In the genomic region with DNA sequence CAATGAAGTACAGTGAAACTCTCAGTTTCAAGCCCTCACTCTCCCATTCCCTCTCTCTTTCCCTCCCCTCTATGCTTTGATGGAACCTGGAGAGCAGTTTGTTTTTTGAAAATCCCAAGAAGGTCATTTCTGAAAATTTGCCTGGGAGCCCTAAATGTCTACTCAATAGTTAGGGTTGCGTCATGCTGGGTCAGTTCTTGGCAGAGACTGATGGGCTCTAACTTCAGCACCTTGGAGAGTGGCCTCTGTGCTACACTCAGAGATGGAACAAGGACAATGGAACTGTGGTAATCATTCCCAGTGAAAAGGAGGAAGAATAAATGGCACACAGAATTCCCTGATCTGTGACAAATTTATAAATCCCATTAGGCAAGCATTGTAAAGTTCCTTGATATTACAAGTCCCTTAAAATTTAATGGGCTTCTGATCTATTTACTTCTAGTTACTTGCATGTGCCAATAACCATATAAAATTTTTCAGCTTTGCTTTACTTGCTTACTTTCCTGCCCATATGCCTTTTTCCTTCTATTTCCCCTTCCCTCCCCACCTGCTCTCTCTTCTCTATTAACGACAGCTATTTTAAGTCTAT, we compare ENCODE assay signal across 2 cellular contexts.
TF ChIP-seq lines count a peak whose summit lies in the region.

No MANE protein-coding gene starts in this region.

TF ChIP-seq in K562, 482 proteins besides CTCF, POLR2A, EP300 and RAD21 (continued from another document and continues in another):
- TF ChIP-seq, protein P1, sequence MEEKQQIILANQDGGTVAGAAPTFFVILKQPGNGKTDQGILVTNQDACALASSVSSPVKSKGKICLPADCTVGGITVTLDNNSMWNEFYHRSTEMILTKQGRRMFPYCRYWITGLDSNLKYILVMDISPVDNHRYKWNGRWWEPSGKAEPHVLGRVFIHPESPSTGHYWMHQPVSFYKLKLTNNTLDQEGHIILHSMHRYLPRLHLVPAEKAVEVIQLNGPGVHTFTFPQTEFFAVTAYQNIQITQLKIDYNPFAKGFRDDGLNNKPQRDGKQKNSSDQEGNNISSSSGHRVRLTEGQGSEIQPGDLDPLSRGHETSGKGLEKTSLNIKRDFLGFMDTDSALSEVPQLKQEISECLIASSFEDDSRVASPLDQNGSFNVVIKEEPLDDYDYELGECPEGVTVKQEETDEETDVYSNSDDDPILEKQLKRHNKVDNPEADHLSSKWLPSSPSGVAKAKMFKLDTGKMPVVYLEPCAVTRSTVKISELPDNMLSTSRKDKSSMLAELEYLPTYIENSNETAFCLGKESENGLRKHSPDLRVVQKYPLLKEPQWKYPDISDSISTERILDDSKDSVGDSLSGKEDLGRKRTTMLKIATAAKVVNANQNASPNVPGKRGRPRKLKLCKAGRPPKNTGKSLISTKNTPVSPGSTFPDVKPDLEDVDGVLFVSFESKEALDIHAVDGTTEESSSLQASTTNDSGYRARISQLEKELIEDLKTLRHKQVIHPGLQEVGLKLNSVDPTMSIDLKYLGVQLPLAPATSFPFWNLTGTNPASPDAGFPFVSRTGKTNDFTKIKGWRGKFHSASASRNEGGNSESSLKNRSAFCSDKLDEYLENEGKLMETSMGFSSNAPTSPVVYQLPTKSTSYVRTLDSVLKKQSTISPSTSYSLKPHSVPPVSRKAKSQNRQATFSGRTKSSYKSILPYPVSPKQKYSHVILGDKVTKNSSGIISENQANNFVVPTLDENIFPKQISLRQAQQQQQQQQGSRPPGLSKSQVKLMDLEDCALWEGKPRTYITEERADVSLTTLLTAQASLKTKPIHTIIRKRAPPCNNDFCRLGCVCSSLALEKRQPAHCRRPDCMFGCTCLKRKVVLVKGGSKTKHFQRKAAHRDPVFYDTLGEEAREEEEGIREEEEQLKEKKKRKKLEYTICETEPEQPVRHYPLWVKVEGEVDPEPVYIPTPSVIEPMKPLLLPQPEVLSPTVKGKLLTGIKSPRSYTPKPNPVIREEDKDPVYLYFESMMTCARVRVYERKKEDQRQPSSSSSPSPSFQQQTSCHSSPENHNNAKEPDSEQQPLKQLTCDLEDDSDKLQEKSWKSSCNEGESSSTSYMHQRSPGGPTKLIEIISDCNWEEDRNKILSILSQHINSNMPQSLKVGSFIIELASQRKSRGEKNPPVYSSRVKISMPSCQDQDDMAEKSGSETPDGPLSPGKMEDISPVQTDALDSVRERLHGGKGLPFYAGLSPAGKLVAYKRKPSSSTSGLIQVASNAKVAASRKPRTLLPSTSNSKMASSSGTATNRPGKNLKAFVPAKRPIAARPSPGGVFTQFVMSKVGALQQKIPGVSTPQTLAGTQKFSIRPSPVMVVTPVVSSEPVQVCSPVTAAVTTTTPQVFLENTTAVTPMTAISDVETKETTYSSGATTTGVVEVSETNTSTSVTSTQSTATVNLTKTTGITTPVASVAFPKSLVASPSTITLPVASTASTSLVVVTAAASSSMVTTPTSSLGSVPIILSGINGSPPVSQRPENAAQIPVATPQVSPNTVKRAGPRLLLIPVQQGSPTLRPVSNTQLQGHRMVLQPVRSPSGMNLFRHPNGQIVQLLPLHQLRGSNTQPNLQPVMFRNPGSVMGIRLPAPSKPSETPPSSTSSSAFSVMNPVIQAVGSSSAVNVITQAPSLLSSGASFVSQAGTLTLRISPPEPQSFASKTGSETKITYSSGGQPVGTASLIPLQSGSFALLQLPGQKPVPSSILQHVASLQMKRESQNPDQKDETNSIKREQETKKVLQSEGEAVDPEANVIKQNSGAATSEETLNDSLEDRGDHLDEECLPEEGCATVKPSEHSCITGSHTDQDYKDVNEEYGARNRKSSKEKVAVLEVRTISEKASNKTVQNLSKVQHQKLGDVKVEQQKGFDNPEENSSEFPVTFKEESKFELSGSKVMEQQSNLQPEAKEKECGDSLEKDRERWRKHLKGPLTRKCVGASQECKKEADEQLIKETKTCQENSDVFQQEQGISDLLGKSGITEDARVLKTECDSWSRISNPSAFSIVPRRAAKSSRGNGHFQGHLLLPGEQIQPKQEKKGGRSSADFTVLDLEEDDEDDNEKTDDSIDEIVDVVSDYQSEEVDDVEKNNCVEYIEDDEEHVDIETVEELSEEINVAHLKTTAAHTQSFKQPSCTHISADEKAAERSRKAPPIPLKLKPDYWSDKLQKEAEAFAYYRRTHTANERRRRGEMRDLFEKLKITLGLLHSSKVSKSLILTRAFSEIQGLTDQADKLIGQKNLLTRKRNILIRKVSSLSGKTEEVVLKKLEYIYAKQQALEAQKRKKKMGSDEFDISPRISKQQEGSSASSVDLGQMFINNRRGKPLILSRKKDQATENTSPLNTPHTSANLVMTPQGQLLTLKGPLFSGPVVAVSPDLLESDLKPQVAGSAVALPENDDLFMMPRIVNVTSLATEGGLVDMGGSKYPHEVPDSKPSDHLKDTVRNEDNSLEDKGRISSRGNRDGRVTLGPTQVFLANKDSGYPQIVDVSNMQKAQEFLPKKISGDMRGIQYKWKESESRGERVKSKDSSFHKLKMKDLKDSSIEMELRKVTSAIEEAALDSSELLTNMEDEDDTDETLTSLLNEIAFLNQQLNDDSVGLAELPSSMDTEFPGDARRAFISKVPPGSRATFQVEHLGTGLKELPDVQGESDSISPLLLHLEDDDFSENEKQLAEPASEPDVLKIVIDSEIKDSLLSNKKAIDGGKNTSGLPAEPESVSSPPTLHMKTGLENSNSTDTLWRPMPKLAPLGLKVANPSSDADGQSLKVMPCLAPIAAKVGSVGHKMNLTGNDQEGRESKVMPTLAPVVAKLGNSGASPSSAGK (IDR thresholded peaks at IDR 0.05) = no peak
- TF ChIP-seq, protein P2, sequence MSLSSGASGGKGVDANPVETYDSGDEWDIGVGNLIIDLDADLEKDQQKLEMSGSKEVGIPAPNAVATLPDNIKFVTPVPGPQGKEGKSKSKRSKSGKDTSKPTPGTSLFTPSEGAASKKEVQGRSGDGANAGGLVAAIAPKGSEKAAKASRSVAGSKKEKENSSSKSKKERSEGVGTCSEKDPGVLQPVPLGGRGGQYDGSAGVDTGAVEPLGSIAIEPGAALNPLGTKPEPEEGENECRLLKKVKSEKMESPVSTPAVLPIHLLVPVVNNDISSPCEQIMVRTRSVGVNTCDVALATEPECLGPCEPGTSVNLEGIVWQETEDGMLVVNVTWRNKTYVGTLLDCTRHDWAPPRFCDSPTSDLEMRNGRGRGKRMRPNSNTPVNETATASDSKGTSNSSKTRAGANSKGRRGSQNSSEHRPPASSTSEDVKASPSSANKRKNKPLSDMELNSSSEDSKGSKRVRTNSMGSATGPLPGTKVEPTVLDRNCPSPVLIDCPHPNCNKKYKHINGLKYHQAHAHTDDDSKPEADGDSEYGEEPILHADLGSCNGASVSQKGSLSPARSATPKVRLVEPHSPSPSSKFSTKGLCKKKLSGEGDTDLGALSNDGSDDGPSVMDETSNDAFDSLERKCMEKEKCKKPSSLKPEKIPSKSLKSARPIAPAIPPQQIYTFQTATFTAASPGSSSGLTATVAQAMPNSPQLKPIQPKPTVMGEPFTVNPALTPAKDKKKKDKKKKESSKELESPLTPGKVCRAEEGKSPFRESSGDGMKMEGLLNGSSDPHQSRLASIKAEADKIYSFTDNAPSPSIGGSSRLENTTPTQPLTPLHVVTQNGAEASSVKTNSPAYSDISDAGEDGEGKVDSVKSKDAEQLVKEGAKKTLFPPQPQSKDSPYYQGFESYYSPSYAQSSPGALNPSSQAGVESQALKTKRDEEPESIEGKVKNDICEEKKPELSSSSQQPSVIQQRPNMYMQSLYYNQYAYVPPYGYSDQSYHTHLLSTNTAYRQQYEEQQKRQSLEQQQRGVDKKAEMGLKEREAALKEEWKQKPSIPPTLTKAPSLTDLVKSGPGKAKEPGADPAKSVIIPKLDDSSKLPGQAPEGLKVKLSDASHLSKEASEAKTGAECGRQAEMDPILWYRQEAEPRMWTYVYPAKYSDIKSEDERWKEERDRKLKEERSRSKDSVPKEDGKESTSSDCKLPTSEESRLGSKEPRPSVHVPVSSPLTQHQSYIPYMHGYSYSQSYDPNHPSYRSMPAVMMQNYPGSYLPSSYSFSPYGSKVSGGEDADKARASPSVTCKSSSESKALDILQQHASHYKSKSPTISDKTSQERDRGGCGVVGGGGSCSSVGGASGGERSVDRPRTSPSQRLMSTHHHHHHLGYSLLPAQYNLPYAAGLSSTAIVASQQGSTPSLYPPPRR (CRISPR knock-in tag; IDR thresholded peaks at IDR 0.05; ENCODE audit: borderline replicate concordance) = no peak

TF ChIP-seq in HepG2, 621 proteins besides CTCF, POLR2A, EP300 and RAD21 (continued from another document):
- TF ChIP-seq NCOA5 (CRISPR knock-in tag; IDR thresholded peaks at IDR 0.05) (no peak), ZFP62 (CRISPR knock-in tag; IDR thresholded peaks at IDR 0.05) (no peak), BRCA1 (CRISPR knock-in tag; IDR thresholded peaks at IDR 0.05) (no peak), IRX3 (CRISPR knock-in tag; IDR thresholded peaks at IDR 0.05; ENCODE audit: borderline replicate concordance, low read depth) (no peak), NONO (IDR thresholded peaks at IDR 0.05) (no peak), NONO (CRISPR knock-in tag; conservative IDR thresholded peaks at IDR 0.05) (no peak), TGIF2 (CRISPR knock-in tag; IDR thresholded peaks at IDR 0.05) (peak; percentile 56; the same call in 1 of the 2 replicates), ZFP37 (CRISPR knock-in tag; IDR thresholded peaks at IDR 0.05; ENCODE audit: borderline replicate concordance) (no peak), ZNF232 (CRISPR knock-in tag; IDR thresholded peaks at IDR 0.05; ENCODE audit: borderline replicate concordance) (peak; percentile 72; the same call in 1 of the 2 replicates), ZNF460 (CRISPR knock-in tag; IDR thresholded peaks at IDR 0.05; ENCODE audit: borderline replicate concordance) (no peak), RORA (CRISPR knock-in tag; IDR thresholded peaks at IDR 0.05) (no peak), HOXA5 (CRISPR knock-in tag; IDR thresholded peaks at IDR 0.05) (peak; percentile 28; the same call in 1 of the 2 replicates), HDAC2 (CRISPR knock-in tag; IDR thresholded peaks at IDR 0.05) (0 out of 2 replicates have a peak, but pooled peaks have one; percentile 35), MEF2D (CRISPR knock-in tag; IDR thresholded peaks at IDR 0.05) (0 out of 2 replicates have a peak, but pooled peaks have one; percentile 32), ZNF607 (CRISPR knock-in tag; IDR thresholded peaks at IDR 0.05; ENCODE audit: borderline replicate concordance) (peak; percentile 40; the same call in 1 of the 2 replicates)
- TF ChIP-seq, protein P3, sequence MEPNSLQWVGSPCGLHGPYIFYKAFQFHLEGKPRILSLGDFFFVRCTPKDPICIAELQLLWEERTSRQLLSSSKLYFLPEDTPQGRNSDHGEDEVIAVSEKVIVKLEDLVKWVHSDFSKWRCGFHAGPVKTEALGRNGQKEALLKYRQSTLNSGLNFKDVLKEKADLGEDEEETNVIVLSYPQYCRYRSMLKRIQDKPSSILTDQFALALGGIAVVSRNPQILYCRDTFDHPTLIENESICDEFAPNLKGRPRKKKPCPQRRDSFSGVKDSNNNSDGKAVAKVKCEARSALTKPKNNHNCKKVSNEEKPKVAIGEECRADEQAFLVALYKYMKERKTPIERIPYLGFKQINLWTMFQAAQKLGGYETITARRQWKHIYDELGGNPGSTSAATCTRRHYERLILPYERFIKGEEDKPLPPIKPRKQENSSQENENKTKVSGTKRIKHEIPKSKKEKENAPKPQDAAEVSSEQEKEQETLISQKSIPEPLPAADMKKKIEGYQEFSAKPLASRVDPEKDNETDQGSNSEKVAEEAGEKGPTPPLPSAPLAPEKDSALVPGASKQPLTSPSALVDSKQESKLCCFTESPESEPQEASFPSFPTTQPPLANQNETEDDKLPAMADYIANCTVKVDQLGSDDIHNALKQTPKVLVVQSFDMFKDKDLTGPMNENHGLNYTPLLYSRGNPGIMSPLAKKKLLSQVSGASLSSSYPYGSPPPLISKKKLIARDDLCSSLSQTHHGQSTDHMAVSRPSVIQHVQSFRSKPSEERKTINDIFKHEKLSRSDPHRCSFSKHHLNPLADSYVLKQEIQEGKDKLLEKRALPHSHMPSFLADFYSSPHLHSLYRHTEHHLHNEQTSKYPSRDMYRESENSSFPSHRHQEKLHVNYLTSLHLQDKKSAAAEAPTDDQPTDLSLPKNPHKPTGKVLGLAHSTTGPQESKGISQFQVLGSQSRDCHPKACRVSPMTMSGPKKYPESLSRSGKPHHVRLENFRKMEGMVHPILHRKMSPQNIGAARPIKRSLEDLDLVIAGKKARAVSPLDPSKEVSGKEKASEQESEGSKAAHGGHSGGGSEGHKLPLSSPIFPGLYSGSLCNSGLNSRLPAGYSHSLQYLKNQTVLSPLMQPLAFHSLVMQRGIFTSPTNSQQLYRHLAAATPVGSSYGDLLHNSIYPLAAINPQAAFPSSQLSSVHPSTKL (CRISPR knock-in tag; IDR thresholded peaks at IDR 0.05) = no peak
- TF ChIP-seq, protein P4, sequence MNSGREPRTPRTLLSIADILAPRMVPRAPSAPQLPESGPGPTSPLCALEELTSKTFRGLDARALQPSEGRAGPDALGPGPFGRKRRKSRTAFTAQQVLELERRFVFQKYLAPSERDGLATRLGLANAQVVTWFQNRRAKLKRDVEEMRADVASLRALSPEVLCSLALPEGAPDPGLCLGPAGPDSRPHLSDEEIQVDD (CRISPR knock-in tag; IDR thresholded peaks at IDR 0.05; ENCODE audit: borderline replicate concordance) = no peak
- TF ChIP-seq, protein P5, sequence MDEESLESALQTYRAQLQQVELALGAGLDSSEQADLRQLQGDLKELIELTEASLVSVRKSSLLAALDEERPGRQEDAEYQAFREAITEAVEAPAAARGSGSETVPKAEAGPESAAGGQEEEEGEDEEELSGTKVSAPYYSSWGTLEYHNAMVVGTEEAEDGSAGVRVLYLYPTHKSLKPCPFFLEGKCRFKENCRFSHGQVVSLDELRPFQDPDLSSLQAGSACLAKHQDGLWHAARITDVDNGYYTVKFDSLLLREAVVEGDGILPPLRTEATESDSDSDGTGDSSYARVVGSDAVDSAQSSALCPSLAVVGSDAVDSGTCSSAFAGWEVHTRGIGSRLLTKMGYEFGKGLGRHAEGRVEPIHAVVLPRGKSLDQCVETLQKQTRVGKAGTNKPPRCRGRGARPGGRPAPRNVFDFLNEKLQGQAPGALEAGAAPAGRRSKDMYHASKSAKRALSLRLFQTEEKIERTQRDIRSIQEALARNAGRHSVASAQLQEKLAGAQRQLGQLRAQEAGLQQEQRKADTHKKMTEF (CRISPR knock-in tag; IDR thresholded peaks at IDR 0.05) = no peak
- TF ChIP-seq, protein P6, sequence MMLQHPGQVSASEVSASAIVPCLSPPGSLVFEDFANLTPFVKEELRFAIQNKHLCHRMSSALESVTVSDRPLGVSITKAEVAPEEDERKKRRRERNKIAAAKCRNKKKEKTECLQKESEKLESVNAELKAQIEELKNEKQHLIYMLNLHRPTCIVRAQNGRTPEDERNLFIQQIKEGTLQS (CRISPR knock-in tag; IDR thresholded peaks at IDR 0.05) = no peak
- TF ChIP-seq, protein P7, sequence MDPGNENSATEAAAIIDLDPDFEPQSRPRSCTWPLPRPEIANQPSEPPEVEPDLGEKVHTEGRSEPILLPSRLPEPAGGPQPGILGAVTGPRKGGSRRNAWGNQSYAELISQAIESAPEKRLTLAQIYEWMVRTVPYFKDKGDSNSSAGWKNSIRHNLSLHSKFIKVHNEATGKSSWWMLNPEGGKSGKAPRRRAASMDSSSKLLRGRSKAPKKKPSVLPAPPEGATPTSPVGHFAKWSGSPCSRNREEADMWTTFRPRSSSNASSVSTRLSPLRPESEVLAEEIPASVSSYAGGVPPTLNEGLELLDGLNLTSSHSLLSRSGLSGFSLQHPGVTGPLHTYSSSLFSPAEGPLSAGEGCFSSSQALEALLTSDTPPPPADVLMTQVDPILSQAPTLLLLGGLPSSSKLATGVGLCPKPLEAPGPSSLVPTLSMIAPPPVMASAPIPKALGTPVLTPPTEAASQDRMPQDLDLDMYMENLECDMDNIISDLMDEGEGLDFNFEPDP (CRISPR knock-in tag; conservative IDR thresholded peaks at IDR 0.05) = no peak
